In genomic region chr7:10789170-10789569, GRCh38 we compare ENCODE assay signal across 2 cellular contexts.
TF ChIP-seq lines count a peak whose summit lies in the region.

No MANE protein-coding gene starts in this region.

TF ChIP-seq in GM23338, 12 proteins besides CTCF, POLR2A, EP300 and RAD21 (continued from another document):
- TF ChIP-seq ZNF462 (CRISPR knock-in tag; IDR thresholded peaks at IDR 0.05): no peak

TF ChIP-seq in K562, 482 proteins besides CTCF, POLR2A, EP300 and RAD21 (continued from another document and continues in another):
- peak; percentile 5 for TF ChIP-seq PRDM10 (IDR thresholded peaks at IDR 0.05; ENCODE audit: partially characterized antibody)
- peak; percentile 57 for TF ChIP-seq POLR2B (IDR thresholded peaks at IDR 0.05; ENCODE audit: low read depth, partially characterized antibody)
- TF ChIP-seq VEZF1 (CRISPR knock-in tag; IDR thresholded peaks at IDR 0.05): peak; percentile 31; the same call in 1 of the 2 replicates
- peak; percentile 76; the same call in 1 of the 2 replicates for TF ChIP-seq SMARCE1 (IDR thresholded peaks at IDR 0.05)
- peak; percentile 70; the same call in 1 of the 2 replicates for TF ChIP-seq ZNF592 (IDR thresholded peaks at IDR 0.05)
- TF ChIP-seq BRD9 (IDR thresholded peaks at IDR 0.05; ENCODE audit: low read depth, partially characterized antibody): peak; percentile 27
- TF ChIP-seq DPF2 (IDR thresholded peaks at IDR 0.05): peak; percentile 93
- 0 out of 2 replicates have a peak, but pooled peaks have one; percentile 28 for TF ChIP-seq ATF7 (IDR thresholded peaks at IDR 0.05)
- no peak for TF ChIP-seq STAT5A (IDR thresholded peaks at IDR 0.05; ENCODE audit: borderline replicate concordance, low read length)
- TF ChIP-seq HMBOX1 (IDR thresholded peaks at IDR 0.05): 0 out of 2 replicates have a peak, but pooled peaks have one; percentile 65
- peak; percentile 99 for TF ChIP-seq MAFG (tag; conservative IDR thresholded peaks at IDR 0.05)
- 0 out of 2 replicates have a peak, but pooled peaks have one; percentile 51 for TF ChIP-seq ZNF766 (CRISPR knock-in tag; conservative IDR thresholded peaks at IDR 0.05)
- TF ChIP-seq AFF1 (IDR thresholded peaks at IDR 0.05; ENCODE audit: low read depth in 1 of 2, partially characterized antibody in 2 of 2): peak in 1 of 2 experiments; percentile 61
- TF ChIP-seq HDAC2 (IDR thresholded peaks at IDR 0.05): peak; percentile 37; the same call in 1 of the 2 replicates
- TF ChIP-seq FOXJ2 (tag; IDR thresholded peaks at IDR 0.05): 0 out of 2 replicates have a peak, but pooled peaks have one; percentile 57
- TF ChIP-seq ZNF644 (tag; IDR thresholded peaks at IDR 0.05; ENCODE audit: low read depth): peak; percentile 54; the same call in 1 of the 2 replicates
- peak; percentile 72 for TF ChIP-seq PKNOX1 (IDR thresholded peaks at IDR 0.05)
- TF ChIP-seq SMARCA4 (IDR thresholded peaks at IDR 0.05): peak; percentile 87
- TF ChIP-seq CREB1 (IDR thresholded peaks at IDR 0.05): peak; percentile 21; the same call in 1 of the 2 replicates
- no peak for TF ChIP-seq CREB1 (CRISPR knock-in tag; IDR thresholded peaks at IDR 0.05)
- TF ChIP-seq ZBTB12 (CRISPR knock-in tag; IDR thresholded peaks at IDR 0.05): no peak
- TF ChIP-seq MYBL2 (IDR thresholded peaks at IDR 0.05; ENCODE audit: low read depth): 0 out of 2 replicates have a peak, but pooled peaks have one; percentile 17
- no peak for TF ChIP-seq MYBL2 (CRISPR knock-in tag; IDR thresholded peaks at IDR 0.05; ENCODE audit: borderline replicate concordance)
- TF ChIP-seq NFE2 (IDR thresholded peaks at IDR 0.05; ENCODE audit: low read depth): peak; percentile 97
- peak; percentile 71; the same call in 1 of the 2 replicates for TF ChIP-seq ZNF134 (CRISPR knock-in tag; conservative IDR thresholded peaks at IDR 0.05)
- peak in 1 of 2 experiments; percentile 48; a peak in 1 of 4 replicates for TF ChIP-seq MLLT1 (IDR thresholded peaks at IDR 0.05)
- TF ChIP-seq PURB (CRISPR knock-in tag; IDR thresholded peaks at IDR 0.05; ENCODE audit: low read depth): no peak
- peak; percentile 69; the same call in 1 of the 2 replicates for TF ChIP-seq NBN (IDR thresholded peaks at IDR 0.05; ENCODE audit: low read depth)
- no peak for TF ChIP-seq ZBTB2 (IDR thresholded peaks at IDR 0.05)
- peak; percentile 86 for TF ChIP-seq MAFK (IDR thresholded peaks at IDR 0.05; ENCODE audit: low read length)
- TF ChIP-seq KAT7 (CRISPR knock-in tag; IDR thresholded peaks at IDR 0.05; ENCODE audit: borderline replicate concordance): no peak
- TF ChIP-seq ZNF24 (IDR thresholded peaks at IDR 0.05): peak; percentile 77
- peak; percentile 68; the same call in 1 of the 2 replicates for TF ChIP-seq SMARCC2 (IDR thresholded peaks at IDR 0.05; ENCODE audit: low read depth)
